8 cellular contexts compared by ENCODE assay signal in genomic region chr20:45833030-45833882, GRCh38. TPM values are rescaled to one million over a fixed set of nuclear protein-coding genes. Genes with fewer than 3 reads are reported as not detected.
DNase-seq lines count a peak whose midpoint lies in the region; ATAC-seq lines count a peak whose summit lies in the region.

SNX21 (plus strand) TSS chr20:45833799; CDS start chr20:45833920, 121 bp downstream.

- DNase-seq in DMS79 treated with DMSO at 0.1 percent for 48 hours (lab: John Stamatoyannopoulos, UW), result peak; percentile 28
- DNase-seq in DMS79 (lab: John Stamatoyannopoulos, UW), result no peak
- DNase-seq in KBM-7, result peak; percentile 50
- DNase-seq in SKM-1 treated with dmso at 0.1 percent for 144 hours (lab: John Stamatoyannopoulos, UW; ENCODE audit: unreplicated experiment), result peak; percentile 77
- peak; percentile 77 for DNase-seq in cerebellar cortex (ENCODE audit: low spot score)
- peak; percentile 90 for DNase-seq in iPS-NIHi7 (ENCODE audit: extremely low spot score)
- DNase-seq in sciatic nerve (ENCODE audit: low spot score), result peak; percentile 92

- ATAC-seq in sciatic nerve, result peak; percentile 92
- no peak for ATAC-seq in GM21786 (IDR thresholded peaks at IDR 0.05; ENCODE audit: unreplicated experiment)

- in situ Hi-C loops in KBM-7 (cut with MboI; ENCODE audit: low pct_unique_long_range_greater_than_20kb, low sequenced_read_pairs), result no loop called here

- intact Hi-C loops in sciatic nerve (cut with DNase I), result no loop called here

RNA-seq across cellular contexts. Expression of gene SNX21, which starts in this region (rescaled TPM):
- total RNA-seq in sciatic nerve, result 52.6 TPM
